ENCODE assay signal across 8 cellular contexts in the genomic region with DNA sequence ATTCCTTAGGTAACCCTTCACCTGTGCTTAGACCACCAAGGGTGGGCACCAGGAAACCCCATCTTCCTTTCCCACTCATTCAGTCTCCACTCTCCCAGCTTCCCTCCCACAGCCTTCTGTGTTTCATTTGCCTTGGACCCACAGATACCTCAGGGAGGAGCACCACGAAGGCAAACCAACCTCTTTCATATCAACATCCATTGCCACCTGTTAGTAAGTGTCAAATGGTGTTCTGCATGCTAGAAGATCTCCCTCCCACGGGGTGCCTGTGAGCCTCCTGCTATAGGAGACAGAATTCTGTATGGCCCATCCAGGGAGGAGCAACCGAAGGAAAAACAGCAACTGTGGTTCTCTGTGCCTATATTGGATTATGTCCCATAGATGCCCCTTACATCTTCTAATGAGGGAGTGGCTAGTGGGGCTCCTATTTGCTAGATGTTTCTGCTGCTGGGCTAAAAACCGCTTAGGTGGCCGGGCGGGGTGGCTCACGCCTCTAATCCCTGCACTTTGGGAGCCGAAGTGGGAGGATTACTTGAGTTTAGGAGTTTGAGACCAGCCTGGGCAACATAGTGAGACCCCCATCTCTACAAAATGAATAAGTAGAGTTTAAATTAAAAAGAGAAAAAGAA. TPM values are rescaled to one million over a fixed set of nuclear protein-coding genes. Genes with fewer than 3 reads are reported as not detected.
DNase-seq lines count a peak whose midpoint lies in the region; ATAC-seq and TF ChIP-seq lines count a peak whose summit lies in the region.

No MANE protein-coding gene starts in this region.

- H3K4me3 ChIP-seq in CD4-positive, CD25-positive, alpha-beta regulatory T cell (ENCODE audit: low read depth, low read length): peak overlapping the region; percentile 76
- H3K4me3 ChIP-seq in duodenal mucosa (ENCODE audit: low read depth in 1 of 2, low read length in 2 of 2) (peak overlapping the region; percentile 50 to 73), neutrophil (ENCODE audit: low read depth in 1 of 2, low read length in 1 of 2) (peak overlapping the region; percentile 41 to 57)

- DNase-seq in CD4-positive, CD25-positive, alpha-beta regulatory T cell: no peak
- DNase-seq in NCI-H82 treated with DMSO at 0.1 percent for 48 hours (lab: John Stamatoyannopoulos, UW; ENCODE audit: unreplicated experiment) (peak; percentile 48), SIG-M5 treated with dmso at 0.1 percent for 504 hours (lab: John Stamatoyannopoulos, UW; ENCODE audit: unreplicated experiment) (no peak), NCI-H524 treated with DMSO at 0.1 percent for 48 hours (lab: John Stamatoyannopoulos, UW) (no peak), hepatic stellate cell (ENCODE audit: low spot score) (no peak), GM10248 (ENCODE audit: extremely low spot score) (no peak)

- H3K36me3 Mint-ChIP-seq in CD4-positive, CD25-positive, alpha-beta regulatory T cell: no peaks in the 10 kb centered on the region

- peak overlapping the region; percentile 28 to 79 for H3K9ac ChIP-seq in duodenal mucosa (ENCODE audit: low read depth in 1 of 2, low read length in 2 of 2)

- H3K27ac ChIP-seq in CD4-positive, CD25-positive, alpha-beta regulatory T cell (ENCODE audit: insufficient read depth, low read length, poor library complexity, severe bottlenecking): peak overlapping the region; percentile 35
- H3K27ac ChIP-seq in duodenal mucosa (ENCODE audit: low read depth, low read length): no peak overlapping the region
- peak overlapping the region; percentile 45 for H3K27ac ChIP-seq in neutrophil

- CTCF ChIA-PET in GM10248 (lab: Yijun Ruan, JAX): interaction anchor here (0.6 to 4.5 kb wide), 5 partner anchors 9 to 200 kb away, joined by 3 to 27 read pairs (median 3); no protein-coding TSS in a partner anchor

- ATAC-seq in CD4-positive, CD25-positive, alpha-beta regulatory T cell (ENCODE audit: low read depth in 2 of 2): no peak

- H3K4me3 Mint-ChIP-seq in CD4-positive, CD25-positive, alpha-beta regulatory T cell: peak overlapping the region; percentile 5 to 81 (median 70)

- TF ChIP-seq CTCF in neutrophil (IDR thresholded peaks at IDR 0.05) (no peak), GM10248 (IDR thresholded peaks at IDR 0.05; ENCODE audit: control extremely low read depth, extremely low read depth, low read depth, missing control alignments) (no peak)

- peaks cover 9% of the 10 kb centered on the region for H3K4me1 ChIP-seq in CD4-positive, CD25-positive, alpha-beta regulatory T cell (ENCODE audit: control insufficient read depth, insufficient read depth, low read length, poor library complexity, severe bottlenecking)
- H3K4me1 ChIP-seq in duodenal mucosa (ENCODE audit: control insufficient read depth in 1 of 2, insufficient read depth in 2 of 2, low read length in 2 of 2) (peaks cover 4 to 19% of the 10 kb centered on the region in 2 donors), neutrophil (ENCODE audit: control insufficient read depth in 1 of 2, insufficient read depth in 1 of 2, low read depth in 1 of 2, low read length in 1 of 2) (peaks cover 19 to 37% of the 10 kb centered on the region in 2 experiments)

- H3K9me3 Mint-ChIP-seq in CD4-positive, CD25-positive, alpha-beta regulatory T cell: peaks cover 0 to 1% (median 0%) of the 10 kb centered on the region in 7 donors

- peak overlapping the region in 2 of 3 donors; percentile 6 to 63 for H3K27ac Mint-ChIP-seq in CD4-positive, CD25-positive, alpha-beta regulatory T cell

- H3K4me1 Mint-ChIP-seq in CD4-positive, CD25-positive, alpha-beta regulatory T cell: peaks cover 6 to 13% (median 9%) of the 10 kb centered on the region in 4 donors

- H3K9me3 ChIP-seq in CD4-positive, CD25-positive, alpha-beta regulatory T cell (ENCODE audit: control insufficient read depth in 2 of 2, low read length in 2 of 2): no peaks in the 10 kb centered on the region
- H3K9me3 ChIP-seq in duodenal mucosa (ENCODE audit: control insufficient read depth in 1 of 2, low read length in 2 of 2) (peaks cover 0 to 8% of the 10 kb centered on the region in 2 donors), neutrophil (no peaks in the 10 kb centered on the region)

- H3K36me3 ChIP-seq in CD4-positive, CD25-positive, alpha-beta regulatory T cell (ENCODE audit: control insufficient read depth, insufficient read depth, low read length): no peaks in the 10 kb centered on the region
- no peaks in the 10 kb centered on the region for H3K36me3 ChIP-seq in duodenal mucosa (ENCODE audit: control insufficient read depth in 1 of 2, insufficient read depth in 2 of 2, low read length in 2 of 2)
- H3K36me3 ChIP-seq in neutrophil: no peaks in the 10 kb centered on the region

- H3K27me3 ChIP-seq in CD4-positive, CD25-positive, alpha-beta regulatory T cell (ENCODE audit: control insufficient read depth, insufficient read depth, low read length): no peaks in the 10 kb centered on the region
- H3K27me3 ChIP-seq in duodenal mucosa (ENCODE audit: control insufficient read depth in 1 of 2, insufficient read depth in 2 of 2, low read length in 2 of 2): no peaks in the 10 kb centered on the region
- no peaks in the 10 kb centered on the region for H3K27me3 ChIP-seq in neutrophil

- peaks cover 5% of the 10 kb centered on the region for H3K27me3 Mint-ChIP-seq in CD4-positive, CD25-positive, alpha-beta regulatory T cell

- POLR2A ChIA-PET in GM10248 (lab: Yijun Ruan, JAX): no interaction called here

RNA-seq across cellular contexts. Expression of a gene that starts 25.6 kb away (rescaled TPM):
- total RNA-seq in CD4-positive, CD25-positive, alpha-beta regulatory T cell: 1.5 TPM
- 1 to 10 TPM; 2.0 to 5.0 (median 4.1) TPM for polyA plus RNA-seq in CD4-positive, CD25-positive, alpha-beta regulatory T cell
